14 cellular contexts compared by ENCODE assay signal in the genomic region with DNA sequence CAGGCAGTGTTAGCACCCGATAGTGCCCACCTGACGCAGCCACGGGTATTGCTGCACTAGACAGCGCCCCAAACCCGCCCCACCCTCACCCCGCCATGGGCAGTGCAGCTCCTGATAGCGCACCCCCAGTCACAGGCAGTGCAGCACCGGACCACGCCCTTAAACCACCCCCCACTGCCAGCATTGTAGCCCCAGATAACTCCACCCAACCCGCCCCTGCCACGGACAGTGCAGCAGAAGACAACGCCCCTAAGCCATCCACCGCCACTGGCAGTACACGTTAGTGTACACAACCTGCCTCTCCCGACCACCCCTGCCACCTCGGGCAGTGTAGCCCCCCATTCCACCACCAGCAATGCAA. TPM values are rescaled to one million over a fixed set of nuclear protein-coding genes. Genes with fewer than 3 reads are reported as not detected.
DNase-seq lines count a peak whose midpoint lies in the region; TF ChIP-seq lines count a peak whose summit lies in the region.
"Had no signal": no experiment of that assay in that cellular context is flagged by ENCODE, and none has a peak within 500 bp of the region (broad histone marks: within the 10 kb centered on the region; RNA-seq: fewer than 3 reads in every experiment).

No MANE protein-coding gene starts in this region.

- H3K9me3 ChIP-seq in OCI-LY1 (ENCODE audit: low read length) (peaks cover 5% of the 10 kb centered on the region; the same call in 1 of the 2 replicates), neural cell (ENCODE audit: low read length) (no peaks in the 10 kb centered on the region)
- H3K9me3 ChIP-seq: gastrocnemius medialis had no signal

- H3F3A ChIP-seq in OCI-LY1 (ENCODE audit: insufficient read depth, low read length) (no peaks in the 10 kb centered on the region), neural cell (ENCODE audit: insufficient read depth, low read length, poor library complexity, severe bottlenecking) (no peaks in the 10 kb centered on the region)

- DNase-seq in erythroblast (lab: John Stamatoyannopoulos, UW) (peak; percentile 26 to 58), amniotic stem cell (lab: John Stamatoyannopoulos, UW) (no peak), UCSD-AML1 (lab: John Stamatoyannopoulos, UW; ENCODE audit: unreplicated experiment) (no peak), GM10248 (ENCODE audit: extremely low spot score) (no peak)
- DNase-seq in activated CD4-positive, alpha-beta T cell treated with anti-CD3 and anti-CD28 coated beads for 48 hours, result no peak
- DNase-seq: activated CD4-positive, CD25-positive, alpha-beta regulatory T cell treated with anti-CD3 and anti-CD28 coated beads, Interleukin-2, amount 50 U/mL, for 72 hours; amygdala; dorsolateral prefrontal cortex; gastrocnemius medialis; GOT3 had no signal

- TF ChIP-seq RAD21 in neural cell (conservative IDR thresholded peaks at IDR 0.05), result no peak

- POLR2A ChIA-PET in GM10248 (lab: Yijun Ruan, JAX), result no interaction called here

- H3K9me2 ChIP-seq in OCI-LY1 (ENCODE audit: low read depth, low read length) (no peaks in the 10 kb centered on the region), neural cell (ENCODE audit: insufficient read depth, low read length) (no peaks in the 10 kb centered on the region)

- TF ChIP-seq POLR2A in erythroblast (IDR thresholded peaks at IDR 0.05; ENCODE audit: low read length), result no peak

- H3K4me2 ChIP-seq in OCI-LY1 (ENCODE audit: low read length), result peak overlapping the region; percentile 35; the same call in 1 of the 2 replicates
- peak overlapping the region; percentile 71 for H3K4me2 ChIP-seq in neural cell (ENCODE audit: low read length)

- H3K79me2 ChIP-seq in OCI-LY1 (ENCODE audit: insufficient read depth, low read length), result no peaks in the 10 kb centered on the region
- peaks cover 7% of the 10 kb centered on the region for H3K79me2 ChIP-seq in neural cell (replicated peaks; ENCODE audit: insufficient read depth, low read length)

- H3K4me3 ChIP-seq in OCI-LY1 (ENCODE audit: low read depth, low read length, poor library complexity, severe bottlenecking) (no peak overlapping the region), neural cell (ENCODE audit: low read length) (peak overlapping the region; percentile 86)

- no peak overlapping the region for H3K9ac ChIP-seq in OCI-LY1 (ENCODE audit: low read length)
- H3K9ac ChIP-seq in neural cell (ENCODE audit: low read length), result peak overlapping the region; percentile 86

- CTCF ChIA-PET in GM10248 (lab: Yijun Ruan, JAX), result interaction anchor here (0.9 to 1.7 kb wide), 9 partner anchors 9 to 70 kb away, joined by 3 to 8 read pairs (median 3); no protein-coding TSS in a partner anchor

- H3K27me3 ChIP-seq in OCI-LY1 (ENCODE audit: insufficient read depth, low read length), result no peaks in the 10 kb centered on the region
- no peaks in the 10 kb centered on the region for H3K27me3 ChIP-seq in neural cell (ENCODE audit: insufficient read depth, low read depth, low read length)
- H3K27me3 ChIP-seq: gastrocnemius medialis had no signal

- H2AFZ ChIP-seq in OCI-LY1 (ENCODE audit: low read length) (no peak overlapping the region), neural cell (ENCODE audit: low read depth, low read length) (peak overlapping the region; percentile 74)

- no peak for TF ChIP-seq EP300 in neural cell (conservative IDR thresholded peaks at IDR 0.05; ENCODE audit: poor library complexity, severe bottlenecking)

- H3K4me1 ChIP-seq in OCI-LY1 (ENCODE audit: insufficient read depth, low read length, severe bottlenecking), result peaks cover 6% of the 10 kb centered on the region

- TF ChIP-seq CTCF in C4-2B (conservative IDR thresholded peaks at IDR 0.05) (no peak), OCI-LY1 (IDR thresholded peaks at IDR 0.05; ENCODE audit: low read length) (no peak), neural cell (IDR thresholded peaks at IDR 0.05; ENCODE audit: poor library complexity, severe bottlenecking) (no peak), GM10248 (IDR thresholded peaks at IDR 0.05; ENCODE audit: control extremely low read depth, extremely low read depth, low read depth, missing control alignments) (no peak)

- H4K20me1 ChIP-seq in OCI-LY1 (ENCODE audit: insufficient read depth, low read length) (no peaks in the 10 kb centered on the region), neural cell (ENCODE audit: insufficient read depth) (no peaks in the 10 kb centered on the region)

- no peaks in the 10 kb centered on the region for H3K36me3 ChIP-seq in OCI-LY1 (ENCODE audit: insufficient read depth, low read length)
- H3K36me3 ChIP-seq in neural cell (ENCODE audit: insufficient read depth, low read length), result no peaks in the 10 kb centered on the region
- H3K36me3 ChIP-seq: gastrocnemius medialis had no signal

- H3K27ac ChIP-seq in C4-2B (peak overlapping the region; percentile 87), OCI-LY1 (ENCODE audit: low read depth, low read length, poor library complexity, severe bottlenecking) (no peak overlapping the region), neural cell (ENCODE audit: low read length) (peak overlapping the region; percentile 92)
- H3K27ac ChIP-seq: dorsolateral prefrontal cortex had no signal

TF ChIP-seq in neural cell, 6 proteins besides CTCF, POLR2A, EP300 and RAD21:
- TF ChIP-seq SMC3 (conservative IDR thresholded peaks at IDR 0.05; ENCODE audit: poor library complexity) (no peak), TAF1 (IDR thresholded peaks at IDR 0.05; ENCODE audit: low read depth) (no peak), POLR2AphosphoS5 (IDR thresholded peaks at IDR 0.05) (no peak), EZH2 (IDR thresholded peaks at IDR 0.05; ENCODE audit: borderline replicate concordance, insufficient read depth, low read length, poor library complexity, severe bottlenecking) (no peak), MXI1 (conservative IDR thresholded peaks at IDR 0.05; ENCODE audit: poor library complexity, severe bottlenecking) (no peak)
- TF ChIP-seq, protein P1, sequence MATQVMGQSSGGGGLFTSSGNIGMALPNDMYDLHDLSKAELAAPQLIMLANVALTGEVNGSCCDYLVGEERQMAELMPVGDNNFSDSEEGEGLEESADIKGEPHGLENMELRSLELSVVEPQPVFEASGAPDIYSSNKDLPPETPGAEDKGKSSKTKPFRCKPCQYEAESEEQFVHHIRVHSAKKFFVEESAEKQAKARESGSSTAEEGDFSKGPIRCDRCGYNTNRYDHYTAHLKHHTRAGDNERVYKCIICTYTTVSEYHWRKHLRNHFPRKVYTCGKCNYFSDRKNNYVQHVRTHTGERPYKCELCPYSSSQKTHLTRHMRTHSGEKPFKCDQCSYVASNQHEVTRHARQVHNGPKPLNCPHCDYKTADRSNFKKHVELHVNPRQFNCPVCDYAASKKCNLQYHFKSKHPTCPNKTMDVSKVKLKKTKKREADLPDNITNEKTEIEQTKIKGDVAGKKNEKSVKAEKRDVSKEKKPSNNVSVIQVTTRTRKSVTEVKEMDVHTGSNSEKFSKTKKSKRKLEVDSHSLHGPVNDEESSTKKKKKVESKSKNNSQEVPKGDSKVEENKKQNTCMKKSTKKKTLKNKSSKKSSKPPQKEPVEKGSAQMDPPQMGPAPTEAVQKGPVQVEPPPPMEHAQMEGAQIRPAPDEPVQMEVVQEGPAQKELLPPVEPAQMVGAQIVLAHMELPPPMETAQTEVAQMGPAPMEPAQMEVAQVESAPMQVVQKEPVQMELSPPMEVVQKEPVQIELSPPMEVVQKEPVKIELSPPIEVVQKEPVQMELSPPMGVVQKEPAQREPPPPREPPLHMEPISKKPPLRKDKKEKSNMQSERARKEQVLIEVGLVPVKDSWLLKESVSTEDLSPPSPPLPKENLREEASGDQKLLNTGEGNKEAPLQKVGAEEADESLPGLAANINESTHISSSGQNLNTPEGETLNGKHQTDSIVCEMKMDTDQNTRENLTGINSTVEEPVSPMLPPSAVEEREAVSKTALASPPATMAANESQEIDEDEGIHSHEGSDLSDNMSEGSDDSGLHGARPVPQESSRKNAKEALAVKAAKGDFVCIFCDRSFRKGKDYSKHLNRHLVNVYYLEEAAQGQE (IDR thresholded peaks at IDR 0.05; ENCODE audit: borderline replicate concordance), result no peak

RNA-seq across cellular contexts. Expression of a gene that starts 0.8 kb away (rescaled TPM):
- polyA plus RNA-seq in neural cell, result 7.7 and 10.8 TPM in 2 replicates
- polyA minus RNA-seq in neural cell, result 16.3 and 22.1 TPM in 2 replicates
- polyA plus RNA-seq: IgD-negative memory B cell had no signal

RNA-seq across cellular contexts. Expression of a gene that starts 39.6 kb away (rescaled TPM):
- polyA plus RNA-seq in neural cell, result not detected in 2 replicates
- not detected in 2 replicates for polyA minus RNA-seq in neural cell
- polyA plus RNA-seq: IgD-negative memory B cell had no signal

Comparison
In these comparisons a context has a peak if more than half of its experiments do, and no peak if none do; other contexts are left out.
1. DNase-seq: peak in erythroblast (2 of 2); none in activated CD4-positive, alpha-beta T cell treated with anti-CD3 and anti-CD28 coated beads for 48 hours (single experiment), amniotic stem cell (single experiment), UCSD-AML1 (single experiment) and GM10248 (single experiment).